ENCODE assay signal across 7 cellular contexts in genomic region chr22:22753526-22754267, GRCh38.
DNase-seq lines count a peak whose midpoint lies in the region; ATAC-seq and TF ChIP-seq lines count a peak whose summit lies in the region.

No MANE protein-coding gene starts in this region.

- H3K4me1 Mint-ChIP-seq in T-helper 17 cell, result peaks cover 15% of the 10 kb centered on the region

- no peak overlapping the region for H3K4me3 ChIP-seq in Jurkat, Clone E6-1 (ENCODE audit: low read length)
- no peak overlapping the region for H3K4me3 ChIP-seq in adrenal gland

- DNase-seq in ELF-1 (ENCODE audit: low read depth, low spot score) (peak; percentile 74), T-helper 17 cell (peak; percentile 52 to 72 (median 56)), adrenal gland (peak; percentile 52 to 68 (median 60)), iris pigment epithelial cell (ENCODE audit: low read depth) (peak; percentile 54)
- DNase-seq in Jurkat, Clone E6-1 (ENCODE audit: low read depth, low spot score), result peak; percentile 51
- DNase-seq in stimulated activated CD4-positive, alpha-beta T cell treated with anti-CD3 and anti-CD28 coated beads, TNF-alpha, amount 100 ng/mL, for 1 hour (ENCODE audit: low read depth in 3 of 3, low spot score in 1 of 3), result peak; percentile 52 to 61 (median 59)

- no peaks in the 10 kb centered on the region for H3K27me3 ChIP-seq in adrenal gland

- H3K36me3 ChIP-seq in adrenal gland (replicated peaks in 1 of 2), result no peaks in the 10 kb centered on the region

- intact Hi-C loops in adrenal gland (cut with DNase I), result no loop called here

- no peak overlapping the region for H3K27ac ChIP-seq in adrenal gland

- H3K36me3 Mint-ChIP-seq in T-helper 17 cell (ENCODE audit: low read depth), result no peaks in the 10 kb centered on the region

- H3K27me3 Mint-ChIP-seq in T-helper 17 cell, result no peaks in the 10 kb centered on the region

- peak; percentile 95 for ATAC-seq in T-helper 17 cell
- no peak for ATAC-seq in HG02763 (IDR thresholded peaks at IDR 0.05; ENCODE audit: unreplicated experiment)

- H3K4me1 ChIP-seq in adrenal gland (replicated peaks in 1 of 2), result no peaks in the 10 kb centered on the region

- H3K4me3 Mint-ChIP-seq in T-helper 17 cell, result no peak overlapping the region

- no peaks in the 10 kb centered on the region for H3K9me3 ChIP-seq in T-helper 17 cell (ENCODE audit: control insufficient read depth, low read length, poor library complexity, severe bottlenecking)
- no peaks in the 10 kb centered on the region for H3K9me3 ChIP-seq in adrenal gland (replicated peaks in 1 of 3)

- WGBS in adrenal gland, 4 donors, result 19 to 26% (median 21%) methylated on average over 6 to 7 of the region's 7 CpGs

- peak overlapping the region; percentile 94 for H3K27ac Mint-ChIP-seq in T-helper 17 cell

- peak; percentile 42 to 64 (median 54) for TF ChIP-seq CTCF in adrenal gland (IDR thresholded peaks at IDR 0.05)

- no peak for TF ChIP-seq POLR2A in adrenal gland (IDR thresholded peaks at IDR 0.05)
